In genomic region chr16:86894925-86895324, GRCh38 we compare ENCODE assay signal across 2 cellular contexts.
TF ChIP-seq lines count a peak whose summit lies in the region.

No MANE protein-coding gene starts in this region.

TF ChIP-seq in SK-N-SH treated with all-trans-retinoic acid at 6 μM for 48 hours, 23 proteins besides CTCF, POLR2A, EP300 and RAD21 (continued from another document):
- TF ChIP-seq POU6F1 (CRISPR knock-in tag; IDR thresholded peaks at IDR 0.05; ENCODE audit: borderline replicate concordance, low read depth) = no peak
- TF ChIP-seq RARB (CRISPR knock-in tag; IDR thresholded peaks at IDR 0.05) = no peak
- TF ChIP-seq ZFP30 (CRISPR knock-in tag; IDR thresholded peaks at IDR 0.05) = no peak
- TF ChIP-seq PPARA (CRISPR knock-in tag; IDR thresholded peaks at IDR 0.05; ENCODE audit: borderline replicate concordance) = no peak
- TF ChIP-seq, protein P1, sequence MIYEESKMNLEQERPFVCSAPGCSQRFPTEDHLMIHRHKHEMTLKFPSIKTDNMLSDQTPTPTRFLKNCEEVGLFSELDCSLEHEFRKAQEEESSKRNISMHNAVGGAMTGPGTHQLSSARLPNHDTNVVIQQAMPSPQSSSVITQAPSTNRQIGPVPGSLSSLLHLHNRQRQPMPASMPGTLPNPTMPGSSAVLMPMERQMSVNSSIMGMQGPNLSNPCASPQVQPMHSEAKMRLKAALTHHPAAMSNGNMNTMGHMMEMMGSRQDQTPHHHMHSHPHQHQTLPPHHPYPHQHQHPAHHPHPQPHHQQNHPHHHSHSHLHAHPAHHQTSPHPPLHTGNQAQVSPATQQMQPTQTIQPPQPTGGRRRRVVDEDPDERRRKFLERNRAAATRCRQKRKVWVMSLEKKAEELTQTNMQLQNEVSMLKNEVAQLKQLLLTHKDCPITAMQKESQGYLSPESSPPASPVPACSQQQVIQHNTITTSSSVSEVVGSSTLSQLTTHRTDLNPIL (CRISPR knock-in tag; IDR thresholded peaks at IDR 0.05; ENCODE audit: low read depth) = no peak
- no peak for TF ChIP-seq CSDC2 (CRISPR knock-in tag; IDR thresholded peaks at IDR 0.05)
- no peak for TF ChIP-seq ZNF8 (CRISPR knock-in tag; IDR thresholded peaks at IDR 0.05)
- no peak for TF ChIP-seq BACH2 (CRISPR knock-in tag; IDR thresholded peaks at IDR 0.05; ENCODE audit: borderline replicate concordance)
- no peak for TF ChIP-seq TOX (CRISPR knock-in tag; IDR thresholded peaks at IDR 0.05; ENCODE audit: borderline replicate concordance)
- no peak for TF ChIP-seq ZFP3 (CRISPR knock-in tag; IDR thresholded peaks at IDR 0.05)

TF ChIP-seq in SK-N-SH, 30 proteins besides CTCF, POLR2A, EP300 and RAD21 (continued from another document):
- TF ChIP-seq, protein P2, sequence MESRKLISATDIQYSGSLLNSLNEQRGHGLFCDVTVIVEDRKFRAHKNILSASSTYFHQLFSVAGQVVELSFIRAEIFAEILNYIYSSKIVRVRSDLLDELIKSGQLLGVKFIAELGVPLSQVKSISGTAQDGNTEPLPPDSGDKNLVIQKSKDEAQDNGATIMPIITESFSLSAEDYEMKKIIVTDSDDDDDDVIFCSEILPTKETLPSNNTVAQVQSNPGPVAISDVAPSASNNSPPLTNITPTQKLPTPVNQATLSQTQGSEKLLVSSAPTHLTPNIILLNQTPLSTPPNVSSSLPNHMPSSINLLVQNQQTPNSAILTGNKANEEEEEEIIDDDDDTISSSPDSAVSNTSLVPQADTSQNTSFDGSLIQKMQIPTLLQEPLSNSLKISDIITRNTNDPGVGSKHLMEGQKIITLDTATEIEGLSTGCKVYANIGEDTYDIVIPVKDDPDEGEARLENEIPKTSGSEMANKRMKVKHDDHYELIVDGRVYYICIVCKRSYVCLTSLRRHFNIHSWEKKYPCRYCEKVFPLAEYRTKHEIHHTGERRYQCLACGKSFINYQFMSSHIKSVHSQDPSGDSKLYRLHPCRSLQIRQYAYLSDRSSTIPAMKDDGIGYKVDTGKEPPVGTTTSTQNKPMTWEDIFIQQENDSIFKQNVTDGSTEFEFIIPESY (IDR thresholded peaks at IDR 0.05; ENCODE audit: borderline replicate concordance, low read depth) = no peak
- TF ChIP-seq, protein P3, sequence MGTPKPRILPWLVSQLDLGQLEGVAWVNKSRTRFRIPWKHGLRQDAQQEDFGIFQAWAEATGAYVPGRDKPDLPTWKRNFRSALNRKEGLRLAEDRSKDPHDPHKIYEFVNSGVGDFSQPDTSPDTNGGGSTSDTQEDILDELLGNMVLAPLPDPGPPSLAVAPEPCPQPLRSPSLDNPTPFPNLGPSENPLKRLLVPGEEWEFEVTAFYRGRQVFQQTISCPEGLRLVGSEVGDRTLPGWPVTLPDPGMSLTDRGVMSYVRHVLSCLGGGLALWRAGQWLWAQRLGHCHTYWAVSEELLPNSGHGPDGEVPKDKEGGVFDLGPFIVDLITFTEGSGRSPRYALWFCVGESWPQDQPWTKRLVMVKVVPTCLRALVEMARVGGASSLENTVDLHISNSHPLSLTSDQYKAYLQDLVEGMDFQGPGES (IDR thresholded peaks at IDR 0.05; ENCODE audit: low read depth, low read length) = no peak
- TF ChIP-seq SIN3A (IDR thresholded peaks at IDR 0.05; ENCODE audit: borderline replicate concordance, low read depth, low read length) (no peak), FOXJ3 (CRISPR knock-in tag; IDR thresholded peaks at IDR 0.05) (no peak), SMC3 (IDR thresholded peaks at IDR 0.05; ENCODE audit: low read depth, low read length) (no peak), FOSL2 (IDR thresholded peaks at IDR 0.05; ENCODE audit: borderline replicate concordance, low read depth) (no peak), RCOR1 (IDR thresholded peaks at IDR 0.05; ENCODE audit: low read length) (no peak), TCF12 (IDR thresholded peaks at IDR 0.05) (no peak), MEF2A (IDR thresholded peaks at IDR 0.05; ENCODE audit: borderline replicate concordance, low read depth) (no peak), RXRA (IDR thresholded peaks at IDR 0.05; ENCODE audit: borderline replicate concordance, low read depth) (no peak), FOXM1 (IDR thresholded peaks at IDR 0.05; ENCODE audit: low read depth) (no peak), GATA2 (CRISPR knock-in tag; IDR thresholded peaks at IDR 0.05) (no peak), MAX (IDR thresholded peaks at IDR 0.05; ENCODE audit: low read depth) (no peak), ELF1 (IDR thresholded peaks at IDR 0.05) (no peak), GABPA (IDR thresholded peaks at IDR 0.05; ENCODE audit: low read depth) (no peak), YY1 (IDR thresholded peaks at IDR 0.05; ENCODE audit: low read depth) (no peak)
- TF ChIP-seq, protein P4, sequence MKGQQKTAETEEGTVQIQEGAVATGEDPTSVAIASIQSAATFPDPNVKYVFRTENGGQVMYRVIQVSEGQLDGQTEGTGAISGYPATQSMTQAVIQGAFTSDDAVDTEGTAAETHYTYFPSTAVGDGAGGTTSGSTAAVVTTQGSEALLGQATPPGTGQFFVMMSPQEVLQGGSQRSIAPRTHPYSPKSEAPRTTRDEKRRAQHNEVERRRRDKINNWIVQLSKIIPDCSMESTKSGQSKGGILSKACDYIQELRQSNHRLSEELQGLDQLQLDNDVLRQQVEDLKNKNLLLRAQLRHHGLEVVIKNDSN (IDR thresholded peaks at IDR 0.05; ENCODE audit: borderline replicate concordance, low read depth) = no peak
- TF ChIP-seq, protein P5, sequence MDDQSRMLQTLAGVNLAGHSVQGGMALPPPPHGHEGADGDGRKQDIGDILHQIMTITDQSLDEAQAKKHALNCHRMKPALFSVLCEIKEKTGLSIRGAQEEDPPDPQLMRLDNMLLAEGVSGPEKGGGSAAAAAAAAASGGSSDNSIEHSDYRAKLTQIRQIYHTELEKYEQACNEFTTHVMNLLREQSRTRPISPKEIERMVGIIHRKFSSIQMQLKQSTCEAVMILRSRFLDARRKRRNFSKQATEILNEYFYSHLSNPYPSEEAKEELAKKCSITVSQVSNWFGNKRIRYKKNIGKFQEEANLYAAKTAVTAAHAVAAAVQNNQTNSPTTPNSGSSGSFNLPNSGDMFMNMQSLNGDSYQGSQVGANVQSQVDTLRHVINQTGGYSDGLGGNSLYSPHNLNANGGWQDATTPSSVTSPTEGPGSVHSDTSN (IDR thresholded peaks at IDR 0.05) = no peak
